ENCODE assay signal across 12 cellular contexts in genomic region chr2:240070907-240071306, GRCh38. TPM values are rescaled to one million over a fixed set of nuclear protein-coding genes. Genes with fewer than 3 reads are reported as not detected.
"Had no signal": no experiment of that assay in that cellular context is flagged by ENCODE, and none has a peak within 500 bp of the region (broad histone marks: within the 10 kb centered on the region; RNA-seq: fewer than 3 reads in every experiment).

No MANE protein-coding gene starts in this region.

- FAIRE-seq: HTR-8/SVneo had no signal

- H3K4me2 ChIP-seq: KMS-11 had no signal

- H3K36me3 ChIP-seq: HAP-1 had no signal

- H3K4me3 ChIP-seq: GM23248, HAP-1 had no signal

- H3K9me3 ChIP-seq: HAP-1 had no signal

- DNase-seq: GM23248, GOT3, H7, HFFc6, Karpas-422, KBM-7 had no signal

- H3K4me1 ChIP-seq: HAP-1 had no signal

- H2AFZ ChIP-seq: GM23248 had no signal

- H3K9ac ChIP-seq: GM23248, KMS-11 had no signal

- ATAC-seq: HCT116 had no signal

- H3K27ac ChIP-seq: GM23248, KMS-11 had no signal

RNA-seq across cellular contexts. Expression of gene OR6B3, which starts 17.6 kb away (rescaled TPM):
- total RNA-seq: GM23248, H4, H7, HFFc6, HT-29 had no signal
- polyA plus RNA-seq: GM23248 had no signal

RNA-seq across cellular contexts. Expression of gene OR6B2, which starts 40.7 kb away (rescaled TPM):
- total RNA-seq: GM23248, H4, H7, HFFc6, HT-29 had no signal
- polyA plus RNA-seq: GM23248 had no signal
